15 cellular contexts compared by ENCODE assay signal in genomic region chr3:117761992-117762944, GRCh38.
DNase-seq lines count a peak whose midpoint lies in the region; TF ChIP-seq lines count a peak whose summit lies in the region.
"Had no signal": no experiment of that assay in that cellular context is flagged by ENCODE, and none has a peak within 500 bp of the region (broad histone marks: within the 10 kb centered on the region; RNA-seq: fewer than 3 reads in every experiment).

No MANE protein-coding gene starts in this region.

- H3K4me1 Mint-ChIP-seq in osteocyte (ENCODE audit: unreplicated experiment), result peaks cover 12% of the 10 kb centered on the region
- H3K4me1 Mint-ChIP-seq: activated CD8-positive, alpha-beta memory T cell treated with anti-CD3 and anti-CD28 coated beads, Interleukin-2, amount 10 ng/mL, durations not matched to agents 7 days and 5 days had no signal

- H3K27me3 Mint-ChIP-seq in osteocyte (ENCODE audit: unreplicated experiment), result peaks cover 32% of the 10 kb centered on the region
- H3K27me3 Mint-ChIP-seq: activated CD8-positive, alpha-beta memory T cell treated with anti-CD3 and anti-CD28 coated beads, Interleukin-2, amount 10 ng/mL, durations not matched to agents 7 days and 5 days; effector memory CD8-positive, alpha-beta T cell had no signal

- H3K9me3 Mint-ChIP-seq in osteocyte (ENCODE audit: unreplicated experiment), result no peaks in the 10 kb centered on the region

- no peak for TF ChIP-seq CTCF in osteocyte (IDR thresholded peaks at IDR 0.05)

- H3K4me3 Mint-ChIP-seq in osteocyte (ENCODE audit: unreplicated experiment), result no peak overlapping the region
- H3K4me3 Mint-ChIP-seq: activated CD8-positive, alpha-beta memory T cell treated with anti-CD3 and anti-CD28 coated beads, Interleukin-2, amount 10 ng/mL, durations not matched to agents 7 days and 5 days; effector memory CD8-positive, alpha-beta T cell had no signal

- no peak overlapping the region for H3K27ac Mint-ChIP-seq in osteocyte (ENCODE audit: unreplicated experiment)
- H3K27ac Mint-ChIP-seq: activated CD8-positive, alpha-beta memory T cell treated with anti-CD3 and anti-CD28 coated beads, Interleukin-2, amount 10 ng/mL, durations not matched to agents 7 days and 5 days; effector memory CD8-positive, alpha-beta T cell had no signal

- DNase-seq in C1 segment of cervical spinal cord (lab: John Stamatoyannopoulos, UW), result peak in 9 of 14 donors; percentile 17 to 60 (median 38)
- peak in 40 of 58 donors; percentile 16 to 81 (median 48) for DNase-seq in anterior cingulate cortex (lab: John Stamatoyannopoulos, UW)
- peak; percentile 24 to 45 for DNase-seq in hippocampal formation (lab: John Stamatoyannopoulos, UW)
- peak in 32 of 56 donors; percentile 8 to 70 (median 40) for DNase-seq in nucleus accumbens (lab: John Stamatoyannopoulos, UW)
- no peak for DNase-seq in NCI-H1092 treated with DMSO at 0.1 percent for 48 hours (lab: John Stamatoyannopoulos, UW)
- no peak for DNase-seq in hepatic stellate cell (ENCODE audit: low spot score)
- no peak for DNase-seq in osteocyte (ENCODE audit: extremely low spot score, unreplicated experiment)
- DNase-seq in NAMALWA (ENCODE audit: low spot score), result no peak
- DNase-seq: activated CD4-positive, CD25-positive, alpha-beta regulatory T cell; activated CD8-positive, alpha-beta memory T cell treated with anti-CD3 and anti-CD28 coated beads, Interleukin-2, amount 10 ng/mL, durations not matched to agents 7 days and 5 days; effector memory CD8-positive, alpha-beta T cell; NCI-H1930; NCI-H69; stimulated activated CD4-positive, alpha-beta T cell treated with anti-CD3 and anti-CD28 coated beads, Interleukin-2, amount 100 ng/mL, for 24 hours; upper lobe of left lung had no signal

- no peaks in the 10 kb centered on the region for H3K36me3 Mint-ChIP-seq in osteocyte (ENCODE audit: unreplicated experiment)
- H3K36me3 Mint-ChIP-seq: activated CD8-positive, alpha-beta memory T cell treated with anti-CD3 and anti-CD28 coated beads, Interleukin-2, amount 10 ng/mL, durations not matched to agents 7 days and 5 days had no signal

Comparison
In these comparisons a context has a peak if more than half of its experiments do, and no peak if none do; other contexts are left out.
1. DNase-seq: peak in C1 segment of cervical spinal cord (9 of 14), anterior cingulate cortex (40 of 58), hippocampal formation (2 of 2) and nucleus accumbens (32 of 56); none in NCI-H1092 treated with DMSO at 0.1 percent for 48 hours (single experiment), hepatic stellate cell (single experiment), osteocyte (single experiment) and NAMALWA (single experiment).